ENCODE assay signal across 1 cellular context in the genomic region with DNA sequence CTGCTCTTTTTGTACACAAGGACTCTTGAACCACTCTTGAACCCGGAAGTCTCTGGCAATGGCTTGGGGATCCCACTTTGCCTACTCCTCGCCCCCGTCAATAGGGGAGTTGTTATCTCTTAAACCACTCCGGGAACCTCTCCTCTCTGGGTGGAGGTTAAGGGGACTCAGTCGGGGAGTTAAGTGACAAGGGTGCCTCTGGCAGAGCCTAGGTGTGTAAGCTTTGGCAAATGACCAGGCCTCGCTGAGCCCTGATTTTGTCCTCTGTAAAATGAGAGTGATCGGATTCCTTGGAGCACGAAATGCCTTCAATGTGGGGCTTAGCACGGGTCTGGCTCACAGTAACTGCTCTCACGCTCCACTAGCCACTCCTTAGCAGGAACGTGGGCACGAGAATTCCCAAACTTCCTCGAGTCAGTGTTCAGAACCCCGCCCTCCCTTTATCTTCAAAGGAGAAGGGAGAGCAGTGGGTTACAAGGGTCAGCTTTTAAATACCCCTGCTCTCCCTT.
TF ChIP-seq lines count a peak whose summit lies in the region.

No MANE protein-coding gene starts in this region.

TF ChIP-seq in HepG2, 621 proteins besides CTCF, POLR2A, EP300 and RAD21 (continued from another document):
- 0 out of 2 replicates have a peak, but pooled peaks have one; percentile 38 for TF ChIP-seq ELF3 (CRISPR knock-in tag; IDR thresholded peaks at IDR 0.05)
- TF ChIP-seq, protein P1, sequence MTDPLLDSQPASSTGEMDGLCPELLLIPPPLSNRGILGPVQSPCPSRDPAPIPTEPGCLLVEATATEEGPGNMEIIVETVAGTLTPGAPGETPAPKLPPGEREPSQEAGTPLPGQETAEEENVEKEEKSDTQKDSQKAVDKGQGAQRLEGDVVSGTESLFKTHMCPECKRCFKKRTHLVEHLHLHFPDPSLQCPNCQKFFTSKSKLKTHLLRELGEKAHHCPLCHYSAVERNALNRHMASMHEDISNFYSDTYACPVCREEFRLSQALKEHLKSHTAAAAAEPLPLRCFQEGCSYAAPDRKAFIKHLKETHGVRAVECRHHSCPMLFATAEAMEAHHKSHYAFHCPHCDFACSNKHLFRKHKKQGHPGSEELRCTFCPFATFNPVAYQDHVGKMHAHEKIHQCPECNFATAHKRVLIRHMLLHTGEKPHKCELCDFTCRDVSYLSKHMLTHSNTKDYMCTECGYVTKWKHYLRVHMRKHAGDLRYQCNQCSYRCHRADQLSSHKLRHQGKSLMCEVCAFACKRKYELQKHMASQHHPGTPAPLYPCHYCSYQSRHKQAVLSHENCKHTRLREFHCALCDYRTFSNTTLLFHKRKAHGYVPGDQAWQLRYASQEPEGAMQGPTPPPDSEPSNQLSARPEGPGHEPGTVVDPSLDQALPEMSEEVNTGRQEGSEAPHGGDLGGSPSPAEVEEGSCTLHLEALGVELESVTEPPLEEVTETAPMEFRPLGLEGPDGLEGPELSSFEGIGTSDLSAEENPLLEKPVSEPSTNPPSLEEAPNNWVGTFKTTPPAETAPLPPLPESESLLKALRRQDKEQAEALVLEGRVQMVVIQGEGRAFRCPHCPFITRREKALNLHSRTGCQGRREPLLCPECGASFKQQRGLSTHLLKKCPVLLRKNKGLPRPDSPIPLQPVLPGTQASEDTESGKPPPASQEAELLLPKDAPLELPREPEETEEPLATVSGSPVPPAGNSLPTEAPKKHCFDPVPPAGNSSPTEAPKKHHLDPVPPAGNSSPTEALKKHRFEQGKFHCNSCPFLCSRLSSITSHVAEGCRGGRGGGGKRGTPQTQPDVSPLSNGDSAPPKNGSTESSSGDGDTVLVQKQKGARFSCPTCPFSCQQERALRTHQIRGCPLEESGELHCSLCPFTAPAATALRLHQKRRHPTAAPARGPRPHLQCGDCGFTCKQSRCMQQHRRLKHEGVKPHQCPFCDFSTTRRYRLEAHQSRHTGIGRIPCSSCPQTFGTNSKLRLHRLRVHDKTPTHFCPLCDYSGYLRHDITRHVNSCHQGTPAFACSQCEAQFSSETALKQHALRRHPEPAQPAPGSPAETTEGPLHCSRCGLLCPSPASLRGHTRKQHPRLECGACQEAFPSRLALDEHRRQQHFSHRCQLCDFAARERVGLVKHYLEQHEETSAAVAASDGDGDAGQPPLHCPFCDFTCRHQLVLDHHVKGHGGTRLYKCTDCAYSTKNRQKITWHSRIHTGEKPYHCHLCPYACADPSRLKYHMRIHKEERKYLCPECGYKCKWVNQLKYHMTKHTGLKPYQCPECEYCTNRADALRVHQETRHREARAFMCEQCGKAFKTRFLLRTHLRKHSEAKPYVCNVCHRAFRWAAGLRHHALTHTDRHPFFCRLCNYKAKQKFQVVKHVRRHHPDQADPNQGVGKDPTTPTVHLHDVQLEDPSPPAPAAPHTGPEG (CRISPR knock-in tag; IDR thresholded peaks at IDR 0.05): no peak
- no peak for TF ChIP-seq ZNF367 (CRISPR knock-in tag; IDR thresholded peaks at IDR 0.05; ENCODE audit: borderline replicate concordance)
- TF ChIP-seq ZNF879 (CRISPR knock-in tag; IDR thresholded peaks at IDR 0.05): no peak
- no peak for TF ChIP-seq ZNF605 (CRISPR knock-in tag; IDR thresholded peaks at IDR 0.05)
- TF ChIP-seq, protein P2, sequence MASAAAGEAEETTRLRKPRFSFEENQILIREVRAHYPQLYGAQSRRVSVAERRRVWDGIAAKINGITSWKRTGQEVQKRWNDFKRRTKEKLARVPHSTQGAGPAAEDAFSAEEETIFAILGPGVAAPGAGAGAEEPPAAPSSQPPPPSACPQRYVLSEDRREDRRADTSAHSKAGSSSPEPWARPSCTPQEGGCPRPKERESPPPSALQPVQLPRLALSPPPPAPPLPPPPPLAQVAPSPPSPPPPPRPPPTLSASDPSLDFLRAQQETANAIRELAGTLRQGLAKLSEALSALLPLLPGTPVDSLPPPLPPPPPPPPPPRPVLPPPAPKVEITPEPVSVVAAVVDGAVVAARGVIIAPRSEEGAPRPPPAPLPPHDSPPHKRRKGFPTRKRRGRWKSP (CRISPR knock-in tag; IDR thresholded peaks at IDR 0.05): no peak
- TF ChIP-seq SPEN (CRISPR knock-in tag; IDR thresholded peaks at IDR 0.05; ENCODE audit: low read depth): no peak
- no peak for TF ChIP-seq SMYD3 (CRISPR knock-in tag; IDR thresholded peaks at IDR 0.05)
- TF ChIP-seq EHMT2 (IDR thresholded peaks at IDR 0.05; ENCODE audit: borderline replicate concordance, low read depth, low read length): no peak
- 0 out of 2 replicates have a peak, but pooled peaks have one; percentile 25 for TF ChIP-seq RARA (CRISPR knock-in tag; IDR thresholded peaks at IDR 0.05)
- no peak for TF ChIP-seq KDM3A (CRISPR knock-in tag; IDR thresholded peaks at IDR 0.05; ENCODE audit: low read depth)
- TF ChIP-seq ZNF264 (CRISPR knock-in tag; IDR thresholded peaks at IDR 0.05): no peak
- no peak for TF ChIP-seq FOXK1 (CRISPR knock-in tag; IDR thresholded peaks at IDR 0.05; ENCODE audit: borderline replicate concordance, low read depth)
- peak; percentile 11; the same call in 1 of the 2 replicates for TF ChIP-seq SAP130 (CRISPR knock-in tag; IDR thresholded peaks at IDR 0.05; ENCODE audit: low read depth)
